In the genomic region with DNA sequence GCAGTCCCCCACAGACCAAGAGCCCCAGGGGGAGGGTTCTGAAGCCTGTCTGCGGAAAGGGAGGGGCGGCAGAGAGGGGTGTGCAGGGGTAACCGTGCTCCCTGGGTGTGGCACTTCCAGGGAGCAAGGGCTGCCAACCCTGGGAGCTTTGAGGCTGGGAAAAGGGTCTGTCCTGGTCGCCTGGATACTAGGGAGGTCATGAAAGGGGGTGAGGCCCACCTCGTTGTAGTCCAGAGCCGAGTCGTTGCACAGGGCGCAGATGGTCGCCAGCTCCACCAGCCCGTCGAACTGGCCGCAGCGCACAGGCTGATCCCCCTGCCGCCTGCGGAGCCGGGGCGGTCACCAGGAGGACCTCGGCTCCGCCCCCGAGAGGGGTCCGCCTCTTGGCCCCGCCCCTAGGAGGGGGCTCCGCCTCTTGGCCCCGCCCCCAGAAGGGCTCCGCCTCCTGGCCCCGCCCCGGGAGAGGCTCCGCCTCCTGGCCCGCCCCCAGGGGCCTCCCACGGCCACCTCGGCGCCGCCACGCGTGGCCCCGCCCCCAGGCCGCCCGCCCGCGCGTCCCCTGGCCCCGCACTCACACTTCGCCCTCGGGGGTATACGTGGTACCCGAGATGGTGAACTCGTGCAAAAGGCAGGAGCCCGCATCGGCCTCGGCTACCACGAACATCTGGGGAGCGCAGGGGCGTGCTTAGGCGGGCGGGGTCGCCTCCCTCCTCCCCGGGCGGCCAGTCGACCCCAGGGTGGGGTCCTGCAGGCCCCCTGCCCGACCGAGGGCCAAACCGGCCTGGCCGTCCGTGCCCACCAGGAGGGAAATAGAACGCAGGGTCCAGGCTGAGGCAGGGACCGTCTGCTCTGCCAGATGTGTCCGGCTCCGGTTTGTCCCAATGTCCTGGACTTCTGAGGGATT, we compare ENCODE assay signal across 9 cellular contexts. TPM values are rescaled to one million over a fixed set of nuclear protein-coding genes. Genes with fewer than 3 reads are reported as not detected.
DNase-seq lines count a peak whose midpoint lies in the region; ATAC-seq, FAIRE-seq and TF ChIP-seq lines count a peak whose summit lies in the region.
"Had no signal": no experiment of that assay in that cellular context is flagged by ENCODE, and none has a peak within 500 bp of the region (broad histone marks: within the 10 kb centered on the region; RNA-seq: fewer than 3 reads in every experiment).

No MANE protein-coding gene starts in this region.

- peaks cover 81% of the 10 kb centered on the region for H3K36me3 ChIP-seq in CD4-positive, alpha-beta memory T cell (ENCODE audit: insufficient read depth, low read length)
- H3K36me3 ChIP-seq in astrocyte (ENCODE audit: insufficient read depth, low read length) (no peaks in the 10 kb centered on the region), small intestine (ENCODE audit: control insufficient read depth in 2 of 2, insufficient read depth in 2 of 2, low read length in 2 of 2) (peaks cover 0 to 8% of the 10 kb centered on the region in 2 donors)

- peaks cover 37 to 71% of the 10 kb centered on the region in 2 donors for H3K36me3 Mint-ChIP-seq in CD4-positive, alpha-beta memory T cell
- H3K36me3 Mint-ChIP-seq in astrocyte (ENCODE audit: low read depth, unreplicated experiment): peaks cover 2% of the 10 kb centered on the region

- peaks cover 0 to 3% (median under 1%) of the 10 kb centered on the region in 4 donors for H3K4me1 Mint-ChIP-seq in CD4-positive, alpha-beta memory T cell
- peaks cover 4% of the 10 kb centered on the region for H3K4me1 Mint-ChIP-seq in astrocyte (ENCODE audit: low read depth, unreplicated experiment)

- no peaks in the 10 kb centered on the region for H4K20me1 ChIP-seq in astrocyte (ENCODE audit: insufficient read depth, low read length)

- no peaks in the 10 kb centered on the region for H3K4me1 ChIP-seq in CD4-positive, alpha-beta memory T cell (ENCODE audit: insufficient read depth, low read length)
- H3K4me1 ChIP-seq in astrocyte (ENCODE audit: insufficient read depth, low read length) (no peaks in the 10 kb centered on the region), small intestine (ENCODE audit: control insufficient read depth in 2 of 2, insufficient read depth in 1 of 2, low read depth in 1 of 2, low read length in 1 of 2) (no peaks in the 10 kb centered on the region)

- 43 to 49% (median 47%) methylated on average over 46 to 68 of the region's 68 CpGs for WGBS in small intestine, 3 donors

- H3K9me3 Mint-ChIP-seq in CD4-positive, alpha-beta memory T cell: no peaks in the 10 kb centered on the region
- no peaks in the 10 kb centered on the region for H3K9me3 Mint-ChIP-seq in astrocyte (ENCODE audit: unreplicated experiment)

- H3K9ac ChIP-seq in astrocyte (ENCODE audit: low read length): no peak overlapping the region

- peak in 3 of 5 donors; percentile 22 to 44 (median 41) for DNase-seq in CD4-positive, alpha-beta memory T cell
- DNase-seq in NCI-H69 (lab: John Stamatoyannopoulos, UW) (peak; percentile 9), astrocyte (ENCODE audit: low read depth) (no peak), small intestine (peak; percentile 52)

- H3K9me3 ChIP-seq in CD4-positive, alpha-beta memory T cell (ENCODE audit: control insufficient read depth in 1 of 2, low read length in 2 of 2): no peaks in the 10 kb centered on the region
- H3K9me3 ChIP-seq in astrocyte (ENCODE audit: insufficient read depth, low read depth, low read length) (no peaks in the 10 kb centered on the region), small intestine (ENCODE audit: control insufficient read depth, low read depth) (no peaks in the 10 kb centered on the region)

- H3K27me3 Mint-ChIP-seq in CD4-positive, alpha-beta memory T cell: no peaks in the 10 kb centered on the region
- peaks cover 24% of the 10 kb centered on the region for H3K27me3 Mint-ChIP-seq in astrocyte (ENCODE audit: low read depth, unreplicated experiment)

- CTCF ChIA-PET in CD4-positive, alpha-beta memory T cell (lab: Charles Lee; ENCODE audit: partially characterized antibody): interaction anchor here (1.0 kb wide), 1 partner anchor 9 kb away, joined by 3 read pairs; no protein-coding TSS in a partner anchor

- no peak overlapping the region for H3K4me3 ChIP-seq in CD4-positive, alpha-beta memory T cell (ENCODE audit: low read length in 2 of 2)
- H3K4me3 ChIP-seq in astrocyte (ENCODE audit: insufficient read depth, low read depth, low read length) (peak overlapping the region; percentile 41), iPS-11a (ENCODE audit: low read depth, low read length) (peak overlapping the region; percentile 25), small intestine (ENCODE audit: low read depth in 1 of 2, low read length in 2 of 2) (peak overlapping the region in 1 of 2 donors; percentile 14)

- peak overlapping the region; percentile 85 for H2AFZ ChIP-seq in astrocyte (ENCODE audit: low read depth, low read length)

- intact Hi-C loops in CD4-positive, alpha-beta memory T cell (cut with micrococcal nuclease): loop anchor here (2.0 kb wide), 1 partner anchor 20 kb away; the partner anchor contains the start of gene ATP2A3

- H3K27ac ChIP-seq in CD4-positive, alpha-beta memory T cell (ENCODE audit: low read depth, low read length): no peak overlapping the region
- H3K27ac ChIP-seq in astrocyte (ENCODE audit: low read depth, low read length) (no peak overlapping the region), small intestine (ENCODE audit: low read depth in 1 of 2, low read length in 1 of 2) (no peak overlapping the region)

- FAIRE-seq in astrocyte (lab: Jason Lieb, UNC) (no peak), small intestine (lab: Jason Lieb, UNC) (no peak)

- no peak overlapping the region for H3K27ac Mint-ChIP-seq in CD4-positive, alpha-beta memory T cell
- no peak overlapping the region for H3K27ac Mint-ChIP-seq in astrocyte (ENCODE audit: unreplicated experiment)

- TF ChIP-seq CTCF in astrocyte (IDR thresholded peaks at IDR 0.05; ENCODE audit: insufficient read depth, low read depth, low read length): no peak

- POLR2A ChIA-PET in CD4-positive, alpha-beta memory T cell (lab: Charles Lee; ENCODE audit: partially characterized antibody): interaction anchor here (0.9 to 1.1 kb wide), 2 partner anchors 18 to 21 kb away, joined by 3 read pairs; no protein-coding TSS in a partner anchor

- ATAC-seq in HG03045 (IDR thresholded peaks at IDR 0.05; ENCODE audit: unreplicated experiment) (no peak), HG03039 (IDR thresholded peaks at IDR 0.05; ENCODE audit: unreplicated experiment) (no peak), GM21529 (IDR thresholded peaks at IDR 0.05; ENCODE audit: unreplicated experiment) (no peak)

- H3K79me2 ChIP-seq in astrocyte (ENCODE audit: insufficient read depth, low read length): no peaks in the 10 kb centered on the region

- peak overlapping the region; percentile 81 for H3K4me2 ChIP-seq in astrocyte (ENCODE audit: low read length)

- H3K4me3 Mint-ChIP-seq in CD4-positive, alpha-beta memory T cell: no peak overlapping the region
- H3K4me3 Mint-ChIP-seq in astrocyte (ENCODE audit: unreplicated experiment): no peak overlapping the region

- no peaks in the 10 kb centered on the region for H3K27me3 ChIP-seq in CD4-positive, alpha-beta memory T cell (ENCODE audit: insufficient read depth, low read length)
- H3K27me3 ChIP-seq in astrocyte (ENCODE audit: insufficient read depth, low read length): no peaks in the 10 kb centered on the region
- H3K27me3 ChIP-seq in small intestine (ENCODE audit: control insufficient read depth in 2 of 2, insufficient read depth in 2 of 2, low read length in 2 of 2): no peaks in the 10 kb centered on the region

RNA-seq across cellular contexts. Expression of gene ATP2A3, which starts 19.5 kb away (rescaled TPM):
- 100 to 1,000 TPM; 157 to 177 TPM for total RNA-seq in CD4-positive, alpha-beta memory T cell
- polyA plus RNA-seq in CD4-positive, alpha-beta memory T cell: 10 to 100 TPM; 34.4 to 89.0 TPM
- 1.5 and 1.8 TPM in 2 replicates for total RNA-seq in astrocyte
- 10 to 100 TPM in 2 of 3 donors, 1 to 10 TPM in 1; 5.8 to 30.6 (median 18.1) TPM for polyA plus RNA-seq in small intestine

RNA-seq across cellular contexts. Expression of gene P2RX1, which starts 28.5 kb away (rescaled TPM):
- not detected for total RNA-seq in CD4-positive, alpha-beta memory T cell
- polyA plus RNA-seq in CD4-positive, alpha-beta memory T cell: not detected
- total RNA-seq in astrocyte: not detected in 2 replicates
- 1 to 10 TPM in 2 of 3 donors, not detected in 1; 2.2 to 3.2 TPM for polyA plus RNA-seq in small intestine
- total RNA-seq: epithelial cell of proximal tubule had no signal

RNA-seq across cellular contexts. Expression of gene CAMKK1, which starts 51.9 kb away (rescaled TPM):
- total RNA-seq in CD4-positive, alpha-beta memory T cell: 1 to 10 TPM; 3.5 TPM
- polyA plus RNA-seq in CD4-positive, alpha-beta memory T cell: 1 to 10 TPM in 1 of 2 donors, under 1 TPM in 1; 0.18 to 2.6 TPM
- total RNA-seq in astrocyte: 3.8 and 5.1 TPM in 2 replicates
- 1 to 10 TPM in 2 of 3 donors, under 1 TPM in 1; 0.22 to 3.9 (median 2.4) TPM for polyA plus RNA-seq in small intestine

Comparison
In these comparisons a context has a peak if more than half of its experiments do, and no peak if none do; other contexts are left out.
1. H3K4me3 ChIP-seq: peak in astrocyte (single experiment) and iPS-11a (single experiment); none in CD4-positive, alpha-beta memory T cell (0 of 2).
2. RNA of gene ATP2A3, which starts 19.5 kb away (total RNA-seq): 157 to 177 TPM in CD4-positive, alpha-beta memory T cell; 1.5 to 1.8 TPM in astrocyte; every median in the first group is over 10 times any median in the second.